Comparison of ENCODE assay signal across 11 cellular contexts in the genomic region with DNA sequence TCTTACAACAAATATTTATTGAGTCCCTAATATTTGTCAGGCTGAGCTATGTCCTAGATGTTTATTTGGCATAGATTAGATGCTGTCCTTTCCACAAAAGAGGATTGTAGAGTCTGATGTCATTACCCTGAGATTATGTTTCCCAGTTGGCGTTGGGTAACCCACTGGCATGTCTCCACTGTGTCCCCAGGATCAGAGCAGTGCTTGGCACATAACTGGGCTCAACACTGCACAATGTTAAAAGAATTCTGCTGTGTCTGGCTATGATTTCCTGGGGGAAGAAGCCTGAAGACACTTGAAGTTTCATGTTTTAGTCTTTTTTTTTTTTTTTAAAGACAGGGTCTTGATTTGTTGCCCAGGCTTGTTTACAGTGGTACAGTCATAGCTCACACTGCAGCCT.
"Had no signal": no experiment of that assay in that cellular context is flagged by ENCODE, and none has a peak within 500 bp of the region (broad histone marks: within the 10 kb centered on the region; RNA-seq: fewer than 3 reads in every experiment).

No MANE protein-coding gene starts in this region.

- H3K27ac Mint-ChIP-seq: activated naive CD8-positive, alpha-beta T cell; activated T-cell treated with anti-CD3 and anti-CD28 coated beads, Interleukin-2, amount 50 U/mL, for 24 hours; T-helper 1 cell treated with Interleukin-12 subunit alpha and Interleukin-12 subunit beta and Interleukin-4 antibody, amounts not matched to agents 30 μg/mL and 1 μg/mL, for 36 hours had no signal

- H3K4me3 Mint-ChIP-seq: activated naive CD8-positive, alpha-beta T cell; activated T-cell treated with anti-CD3 and anti-CD28 coated beads, Interleukin-2, amount 50 U/mL, for 24 hours; T-helper 1 cell treated with Interleukin-12 subunit alpha and Interleukin-12 subunit beta and Interleukin-4 antibody, amounts not matched to agents 30 μg/mL and 1 μg/mL, for 36 hours had no signal

- ATAC-seq: activated CD4-positive, CD25-positive, alpha-beta regulatory T cell treated with anti-CD3 and anti-CD28 coated beads, Interleukin-2, amount 50 U/mL, for 24 hours; naive thymus-derived CD8-positive, alpha-beta T cell had no signal

- H3K9me3 Mint-ChIP-seq: activated T-cell treated with anti-CD3 and anti-CD28 coated beads, Interleukin-2, amount 50 U/mL, for 24 hours; naive thymus-derived CD8-positive, alpha-beta T cell; T-helper 1 cell treated with Interleukin-12 subunit alpha and Interleukin-12 subunit beta and Interleukin-4 antibody, amounts not matched to agents 30 μg/mL and 1 μg/mL, for 36 hours had no signal

- DNase-seq: activated effector memory CD4-positive, alpha-beta T cell treated with anti-CD3 and anti-CD28 coated beads, Interleukin-2, amount 50 U/mL, for 16 hours; activated T-cell treated with anti-CD3 and anti-CD28 coated beads, Interleukin-2, amount 50 U/mL, for 24 hours; naive thymus-derived CD8-positive, alpha-beta T cell; nucleus accumbens; sigmoid colon; stimulated activated CD4-positive, alpha-beta T cell treated with anti-CD3 and anti-CD28 coated beads, Interleukin-12 subunit alpha, Interleukin-12 subunit beta, amount 100 ng/mL, for 4 hours; stimulated activated naive CD4-positive, alpha-beta T cell; upper lobe of left lung had no signal

- H3K27me3 Mint-ChIP-seq: activated naive CD8-positive, alpha-beta T cell; activated T-cell treated with anti-CD3 and anti-CD28 coated beads, Interleukin-2, amount 50 U/mL, for 24 hours; naive thymus-derived CD8-positive, alpha-beta T cell had no signal
